ENCODE assay signal across 7 cellular contexts in genomic region chr11:1389103-1389931, GRCh38. TPM values are rescaled to one million over a fixed set of nuclear protein-coding genes. Genes with fewer than 3 reads are reported as not detected.
DNase-seq lines count a peak whose midpoint lies in the region; ATAC-seq and TF ChIP-seq lines count a peak whose summit lies in the region.

No MANE protein-coding gene starts in this region.

- no peaks in the 10 kb centered on the region for H3K9me3 ChIP-seq in smooth muscle cell (replicated peaks; ENCODE audit: low read depth)

- ATAC-seq in GM18520 (IDR thresholded peaks at IDR 0.05; ENCODE audit: unreplicated experiment) (peak; percentile 91), HG03066 (IDR thresholded peaks at IDR 0.05; ENCODE audit: low read depth, unreplicated experiment) (peak; percentile 88)

- peak overlapping the region; percentile 56 for H3K4me3 ChIP-seq in smooth muscle cell

- H4K20me1 ChIP-seq in smooth muscle cell (ENCODE audit: low read depth), result peaks cover 7% of the 10 kb centered on the region

- no peaks in the 10 kb centered on the region for H3K36me3 ChIP-seq in smooth muscle cell (ENCODE audit: low read depth)

- peak overlapping the region; percentile 34 for H3K9ac ChIP-seq in smooth muscle cell (ENCODE audit: low read depth)

- H3K4me1 ChIP-seq in smooth muscle cell (ENCODE audit: low read depth), result peaks cover 6% of the 10 kb centered on the region

- peaks cover 25% of the 10 kb centered on the region for H3K27me3 ChIP-seq in smooth muscle cell (ENCODE audit: low read depth)

- WGBS in smooth muscle cell (ENCODE audit: low lambda C conversion rate), result under 1% methylated on average over 72 of the region's 92 CpGs

- H3F3A ChIP-seq in smooth muscle cell (ENCODE audit: low read depth), result no peaks in the 10 kb centered on the region

- H3K27ac ChIP-seq in caudate nucleus (ENCODE audit: low read depth, low read length), result peak overlapping the region; percentile 59
- H3K27ac ChIP-seq in smooth muscle cell (ENCODE audit: low read depth), result no peak overlapping the region

- peaks cover 9 to 17% (median 9%) of the 10 kb centered on the region in 3 donors for H3K27me3 Mint-ChIP-seq in immature natural killer cell (ENCODE audit: low read depth in 3 of 3)

- H3K36me3 Mint-ChIP-seq in immature natural killer cell, result no peaks in the 10 kb centered on the region

- H3K9me3 Mint-ChIP-seq in immature natural killer cell, result peaks cover 0 to 3% (median 0%) of the 10 kb centered on the region in 6 donors

- TF ChIP-seq CTCF in smooth muscle cell (IDR thresholded peaks at IDR 0.05; ENCODE audit: borderline replicate concordance, insufficient read depth, poor library complexity, severe bottlenecking), result no peak

- peak overlapping the region in 2 of 6 donors; percentile 40 for H3K27ac Mint-ChIP-seq in immature natural killer cell

- H3K4me1 Mint-ChIP-seq in immature natural killer cell, result peaks cover 0 to 10% of the 10 kb centered on the region in 2 donors

- peak overlapping the region; percentile 70 to 83 (median 80) for H3K4me3 Mint-ChIP-seq in immature natural killer cell

- DNase-seq in NCI-H2171 (lab: John Stamatoyannopoulos, UW), result peak; percentile 81
- DNase-seq in activated CD4-positive, CD25-positive, alpha-beta regulatory T cell (lab: John Stamatoyannopoulos, UW), result peak; percentile 92 to 94 (median 92)
- DNase-seq in caudate nucleus (lab: John Stamatoyannopoulos, UW), result peak; percentile 65 to 99 (median 95)
- DNase-seq in immature natural killer cell, result peak; percentile 94 to 96 (median 94)
- DNase-seq in smooth muscle cell (lab: John Stamatoyannopoulos, UW; ENCODE audit: unreplicated experiment), result peak; percentile 87

- H3K79me2 ChIP-seq in smooth muscle cell (ENCODE audit: low read depth), result no peaks in the 10 kb centered on the region

- H3K4me2 ChIP-seq in smooth muscle cell, result peak overlapping the region; percentile 90

- H2AFZ ChIP-seq in smooth muscle cell (ENCODE audit: low read depth), result peak overlapping the region; percentile 66

RNA-seq across cellular contexts. Expression of gene BRSK2, which starts 0.4 kb away (rescaled TPM):
- under 1 TPM in 1 of 3 donors, not detected in 2; 0.12 TPM for polyA plus RNA-seq in immature natural killer cell
- 0.27 and 5.2 TPM in 2 replicates for total RNA-seq in smooth muscle cell
- 1.5 and 2.3 TPM in 2 replicates for polyA plus RNA-seq in smooth muscle cell
